In the genomic region with DNA sequence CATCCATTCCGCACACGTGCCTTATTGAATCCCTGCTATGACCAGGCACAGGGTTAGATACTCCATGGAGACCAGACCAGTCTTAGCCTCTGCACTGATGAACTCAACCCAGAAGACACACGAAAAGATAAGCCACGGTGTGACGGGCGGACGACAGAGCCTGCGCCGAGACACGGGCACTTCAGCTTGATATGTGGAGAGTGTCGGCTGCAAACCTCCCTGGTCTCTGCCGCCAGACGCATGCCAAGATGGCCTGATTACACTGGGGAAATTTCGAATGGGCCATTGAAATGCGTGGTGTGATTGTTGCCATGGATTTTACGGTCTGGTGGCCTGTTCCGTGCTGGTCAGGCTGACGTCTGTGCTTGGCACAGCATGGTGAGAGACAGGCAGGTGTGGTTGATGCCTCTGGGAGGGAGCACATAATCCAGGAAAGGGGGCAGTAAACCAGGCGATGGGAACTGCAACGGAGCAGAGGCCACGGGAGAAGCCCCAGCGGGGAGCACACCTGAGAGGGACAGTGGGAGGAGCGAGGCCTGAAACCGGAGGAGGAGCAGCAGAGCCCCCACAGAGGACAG, we compare ENCODE assay signal across 14 cellular contexts.
DNase-seq lines count a peak whose midpoint lies in the region; FAIRE-seq and TF ChIP-seq lines count a peak whose summit lies in the region.
"Had no signal": no experiment of that assay in that cellular context is flagged by ENCODE, and none has a peak within 500 bp of the region (broad histone marks: within the 10 kb centered on the region; RNA-seq: fewer than 3 reads in every experiment).

No MANE protein-coding gene starts in this region.

- no peak for TF ChIP-seq CTCF in astrocyte (IDR thresholded peaks at IDR 0.05; ENCODE audit: insufficient read depth, low read depth, low read length)

- POLR2A ChIA-PET in activated CD4-positive, alpha-beta T cell treated with anti-CD3 and anti-CD28 coated beads, Interleukin-2, amount 10 ng/mL, durations not matched to agents 7 days and 5 days (lab: Charles Lee), result no interaction called here

- no peaks in the 10 kb centered on the region for H3K36me3 ChIP-seq in astrocyte (ENCODE audit: insufficient read depth, low read length)
- no peaks in the 10 kb centered on the region for H3K36me3 ChIP-seq in effector memory CD4-positive, alpha-beta T cell (ENCODE audit: control insufficient read depth, insufficient read depth, low read length)
- H3K36me3 ChIP-seq: HAP-1, ovary had no signal

- no peak overlapping the region for H3K4me3 Mint-ChIP-seq in astrocyte (ENCODE audit: unreplicated experiment)
- H3K4me3 Mint-ChIP-seq in activated CD4-positive, alpha-beta T cell treated with anti-CD3 and anti-CD28 coated beads, Interleukin-2, amount 10 ng/mL, durations not matched to agents 7 days and 5 days, result no peak overlapping the region
- H3K4me3 Mint-ChIP-seq: activated naive CD8-positive, alpha-beta T cell treated with anti-CD3 and anti-CD28 coated beads, Interleukin-2, amount 10 ng/mL, durations not matched to agents 7 days and 5 days had no signal

- H3K9ac ChIP-seq in astrocyte (ENCODE audit: low read length), result peak overlapping the region; percentile 75

- peaks cover 39% of the 10 kb centered on the region for H3K4me1 ChIP-seq in astrocyte (ENCODE audit: insufficient read depth, low read length)
- no peaks in the 10 kb centered on the region for H3K4me1 ChIP-seq in effector memory CD4-positive, alpha-beta T cell (ENCODE audit: control insufficient read depth, insufficient read depth, low read length, poor library complexity, severe bottlenecking)
- H3K4me1 ChIP-seq: HAP-1 had no signal

- peaks cover 32% of the 10 kb centered on the region for H3K27me3 Mint-ChIP-seq in astrocyte (ENCODE audit: low read depth, unreplicated experiment)
- H3K27me3 Mint-ChIP-seq in activated CD4-positive, alpha-beta T cell treated with anti-CD3 and anti-CD28 coated beads, Interleukin-2, amount 10 ng/mL, durations not matched to agents 7 days and 5 days, result peaks cover 17% of the 10 kb centered on the region

- H3K4me2 ChIP-seq in astrocyte (ENCODE audit: low read length), result peak overlapping the region; percentile 61

- H3K4me3 ChIP-seq in astrocyte (ENCODE audit: insufficient read depth, low read depth, low read length), result no peak overlapping the region
- no peak overlapping the region for H3K4me3 ChIP-seq in skin epidermis
- no peak overlapping the region for H3K4me3 ChIP-seq in effector memory CD4-positive, alpha-beta T cell (ENCODE audit: insufficient read depth, low read depth, low read length, poor library complexity, severe bottlenecking)
- H3K4me3 ChIP-seq: HAP-1, ovary had no signal

- no peak for FAIRE-seq in astrocyte (lab: Jason Lieb, UNC)

- H3K27ac ChIP-seq in astrocyte (ENCODE audit: low read depth, low read length) (peak overlapping the region; percentile 78), skin epidermis (peak overlapping the region in 15 of 21 experiments; percentile 22 to 88 (median 74))
- no peak overlapping the region for H3K27ac ChIP-seq in effector memory CD4-positive, alpha-beta T cell (ENCODE audit: insufficient read depth, low read length, poor library complexity, severe bottlenecking)

- DNase-seq in ELF-1 (ENCODE audit: low read depth, low spot score) (peak; percentile 50), astrocyte (ENCODE audit: low read depth) (no peak), kidney tubule cell (ENCODE audit: low spot score) (peak; percentile 65), NCI-H2081 treated with DMSO at 0.1 percent for 48 hours (lab: John Stamatoyannopoulos, UW) (no peak), C1 segment of cervical spinal cord (lab: John Stamatoyannopoulos, UW) (no peak)
- DNase-seq in activated CD4-positive, alpha-beta T cell treated with anti-CD3 and anti-CD28 coated beads, Interleukin-2, amount 10 ng/mL, durations not matched to agents 7 days and 5 days, result no peak
- no peak for DNase-seq in effector memory CD4-positive, alpha-beta T cell
- DNase-seq: activated CD4-positive, CD25-positive, alpha-beta regulatory T cell; AML-193; NCI-H2107 had no signal

- H3K27me3 ChIP-seq in astrocyte (ENCODE audit: insufficient read depth, low read length), result peaks cover 4% of the 10 kb centered on the region
- H3K27me3 ChIP-seq in effector memory CD4-positive, alpha-beta T cell (replicated peaks; ENCODE audit: control insufficient read depth, insufficient read depth, low read length, poor library complexity, severe bottlenecking), result peaks cover 5% of the 10 kb centered on the region
- H3K27me3 ChIP-seq: ovary had no signal

- peak overlapping the region; percentile 55 for H3K27ac Mint-ChIP-seq in astrocyte (ENCODE audit: unreplicated experiment)
- no peak overlapping the region for H3K27ac Mint-ChIP-seq in activated CD4-positive, alpha-beta T cell treated with anti-CD3 and anti-CD28 coated beads, Interleukin-2, amount 10 ng/mL, durations not matched to agents 7 days and 5 days
- H3K27ac Mint-ChIP-seq: activated naive CD8-positive, alpha-beta T cell treated with anti-CD3 and anti-CD28 coated beads, Interleukin-2, amount 10 ng/mL, durations not matched to agents 7 days and 5 days had no signal

- CTCF ChIA-PET in activated CD4-positive, alpha-beta T cell treated with anti-CD3 and anti-CD28 coated beads, Interleukin-2, amount 10 ng/mL, durations not matched to agents 7 days and 5 days (lab: Charles Lee), result no interaction called here

- H3K9me3 ChIP-seq in astrocyte (ENCODE audit: insufficient read depth, low read depth, low read length), result no peaks in the 10 kb centered on the region
- no peaks in the 10 kb centered on the region for H3K9me3 ChIP-seq in effector memory CD4-positive, alpha-beta T cell (ENCODE audit: control insufficient read depth, low read length)
- H3K9me3 ChIP-seq: HAP-1, ovary had no signal

- H3K9me3 Mint-ChIP-seq in astrocyte (ENCODE audit: unreplicated experiment), result peaks cover 3% of the 10 kb centered on the region
- H3K9me3 Mint-ChIP-seq in activated CD4-positive, alpha-beta T cell treated with anti-CD3 and anti-CD28 coated beads, Interleukin-2, amount 10 ng/mL, durations not matched to agents 7 days and 5 days, result no peaks in the 10 kb centered on the region
- H3K9me3 Mint-ChIP-seq: activated naive CD8-positive, alpha-beta T cell treated with anti-CD3 and anti-CD28 coated beads, Interleukin-2, amount 10 ng/mL, durations not matched to agents 7 days and 5 days had no signal

- peak overlapping the region; percentile 61 for H2AFZ ChIP-seq in astrocyte (ENCODE audit: low read depth, low read length)

- peaks cover 20% of the 10 kb centered on the region for H3K4me1 Mint-ChIP-seq in astrocyte (ENCODE audit: low read depth, unreplicated experiment)
- H3K4me1 Mint-ChIP-seq in activated CD4-positive, alpha-beta T cell treated with anti-CD3 and anti-CD28 coated beads, Interleukin-2, amount 10 ng/mL, durations not matched to agents 7 days and 5 days, result no peaks in the 10 kb centered on the region

- no peaks in the 10 kb centered on the region for H4K20me1 ChIP-seq in astrocyte (ENCODE audit: insufficient read depth, low read length)

- H3K79me2 ChIP-seq in astrocyte (ENCODE audit: insufficient read depth, low read length), result no peaks in the 10 kb centered on the region

- H3K36me3 Mint-ChIP-seq in astrocyte (ENCODE audit: low read depth, unreplicated experiment), result peaks cover 2% of the 10 kb centered on the region
- no peaks in the 10 kb centered on the region for H3K36me3 Mint-ChIP-seq in activated CD4-positive, alpha-beta T cell treated with anti-CD3 and anti-CD28 coated beads, Interleukin-2, amount 10 ng/mL, durations not matched to agents 7 days and 5 days (ENCODE audit: low read depth)
- H3K36me3 Mint-ChIP-seq: activated naive CD8-positive, alpha-beta T cell treated with anti-CD3 and anti-CD28 coated beads, Interleukin-2, amount 10 ng/mL, durations not matched to agents 7 days and 5 days had no signal

Comparison
In these comparisons a context has a peak if more than half of its experiments do, and no peak if none do; other contexts are left out.
1. DNase-seq: peak in ELF-1 (single experiment) and kidney tubule cell (single experiment); none in astrocyte (single experiment), activated CD4-positive, alpha-beta T cell treated with anti-CD3 and anti-CD28 coated beads, Interleukin-2, amount 10 ng/mL, durations not matched to agents 7 days and 5 days (single experiment), effector memory CD4-positive, alpha-beta T cell (0 of 3), NCI-H2081 treated with DMSO at 0.1 percent for 48 hours (single experiment) and C1 segment of cervical spinal cord (0 of 14).